In the genomic region with DNA sequence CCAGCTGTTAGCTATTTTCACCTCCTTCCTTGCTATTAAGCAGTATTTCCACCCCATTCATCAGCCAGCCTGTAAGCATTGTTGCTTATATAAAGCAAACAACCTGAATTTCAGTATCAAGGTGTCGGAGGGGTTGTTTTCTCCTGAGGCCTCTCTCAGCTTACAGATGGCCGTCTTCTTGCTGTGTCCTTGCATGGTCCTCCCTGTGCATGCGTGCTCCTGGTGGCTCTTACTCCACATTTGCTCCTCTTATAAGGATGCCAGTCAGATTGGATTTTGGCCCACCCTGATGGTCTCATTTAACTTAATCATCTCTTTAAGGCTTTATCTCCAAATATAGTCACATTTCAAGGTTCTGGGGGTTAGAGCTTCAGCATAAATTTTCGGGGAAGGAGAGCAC, we compare ENCODE assay signal across 1 cellular context.
TF ChIP-seq lines count a peak whose summit lies in the region.

No MANE protein-coding gene starts in this region.

TF ChIP-seq in SK-N-SH, 30 proteins besides CTCF, POLR2A, EP300 and RAD21:
- TF ChIP-seq, protein P1, sequence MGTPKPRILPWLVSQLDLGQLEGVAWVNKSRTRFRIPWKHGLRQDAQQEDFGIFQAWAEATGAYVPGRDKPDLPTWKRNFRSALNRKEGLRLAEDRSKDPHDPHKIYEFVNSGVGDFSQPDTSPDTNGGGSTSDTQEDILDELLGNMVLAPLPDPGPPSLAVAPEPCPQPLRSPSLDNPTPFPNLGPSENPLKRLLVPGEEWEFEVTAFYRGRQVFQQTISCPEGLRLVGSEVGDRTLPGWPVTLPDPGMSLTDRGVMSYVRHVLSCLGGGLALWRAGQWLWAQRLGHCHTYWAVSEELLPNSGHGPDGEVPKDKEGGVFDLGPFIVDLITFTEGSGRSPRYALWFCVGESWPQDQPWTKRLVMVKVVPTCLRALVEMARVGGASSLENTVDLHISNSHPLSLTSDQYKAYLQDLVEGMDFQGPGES (IDR thresholded peaks at IDR 0.05; ENCODE audit: low read depth, low read length): no peak
- TF ChIP-seq MEF2A (IDR thresholded peaks at IDR 0.05; ENCODE audit: borderline replicate concordance, low read depth) (no peak), YY1 (IDR thresholded peaks at IDR 0.05; ENCODE audit: low read depth) (no peak), RXRA (IDR thresholded peaks at IDR 0.05; ENCODE audit: borderline replicate concordance, low read depth) (no peak), FOXJ3 (CRISPR knock-in tag; IDR thresholded peaks at IDR 0.05) (no peak), EZH2phosphoT487 (IDR thresholded peaks at IDR 0.05; ENCODE audit: borderline replicate concordance, low read depth) (no peak), TEAD4 (IDR thresholded peaks at IDR 0.05; ENCODE audit: borderline replicate concordance, insufficient read depth) (no peak), FOXM1 (IDR thresholded peaks at IDR 0.05; ENCODE audit: low read depth) (no peak), RFX5 (IDR thresholded peaks at IDR 0.05; ENCODE audit: low read length) (no peak), NRF1 (IDR thresholded peaks at IDR 0.05; ENCODE audit: low read depth, low read length) (no peak), GABPA (IDR thresholded peaks at IDR 0.05; ENCODE audit: low read depth) (no peak), NFIC (IDR thresholded peaks at IDR 0.05; ENCODE audit: borderline replicate concordance) (no peak), JUND (IDR thresholded peaks at IDR 0.05) (no peak)
- TF ChIP-seq, protein P2, sequence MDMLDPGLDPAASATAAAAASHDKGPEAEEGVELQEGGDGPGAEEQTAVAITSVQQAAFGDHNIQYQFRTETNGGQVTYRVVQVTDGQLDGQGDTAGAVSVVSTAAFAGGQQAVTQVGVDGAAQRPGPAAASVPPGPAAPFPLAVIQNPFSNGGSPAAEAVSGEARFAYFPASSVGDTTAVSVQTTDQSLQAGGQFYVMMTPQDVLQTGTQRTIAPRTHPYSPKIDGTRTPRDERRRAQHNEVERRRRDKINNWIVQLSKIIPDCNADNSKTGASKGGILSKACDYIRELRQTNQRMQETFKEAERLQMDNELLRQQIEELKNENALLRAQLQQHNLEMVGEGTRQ (IDR thresholded peaks at IDR 0.05; ENCODE audit: borderline replicate concordance, low read depth, low read length): no peak
- TF ChIP-seq, protein P3, sequence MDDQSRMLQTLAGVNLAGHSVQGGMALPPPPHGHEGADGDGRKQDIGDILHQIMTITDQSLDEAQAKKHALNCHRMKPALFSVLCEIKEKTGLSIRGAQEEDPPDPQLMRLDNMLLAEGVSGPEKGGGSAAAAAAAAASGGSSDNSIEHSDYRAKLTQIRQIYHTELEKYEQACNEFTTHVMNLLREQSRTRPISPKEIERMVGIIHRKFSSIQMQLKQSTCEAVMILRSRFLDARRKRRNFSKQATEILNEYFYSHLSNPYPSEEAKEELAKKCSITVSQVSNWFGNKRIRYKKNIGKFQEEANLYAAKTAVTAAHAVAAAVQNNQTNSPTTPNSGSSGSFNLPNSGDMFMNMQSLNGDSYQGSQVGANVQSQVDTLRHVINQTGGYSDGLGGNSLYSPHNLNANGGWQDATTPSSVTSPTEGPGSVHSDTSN (IDR thresholded peaks at IDR 0.05): no peak
